Comparison of ENCODE assay signal across 12 cellular contexts in the genomic region with DNA sequence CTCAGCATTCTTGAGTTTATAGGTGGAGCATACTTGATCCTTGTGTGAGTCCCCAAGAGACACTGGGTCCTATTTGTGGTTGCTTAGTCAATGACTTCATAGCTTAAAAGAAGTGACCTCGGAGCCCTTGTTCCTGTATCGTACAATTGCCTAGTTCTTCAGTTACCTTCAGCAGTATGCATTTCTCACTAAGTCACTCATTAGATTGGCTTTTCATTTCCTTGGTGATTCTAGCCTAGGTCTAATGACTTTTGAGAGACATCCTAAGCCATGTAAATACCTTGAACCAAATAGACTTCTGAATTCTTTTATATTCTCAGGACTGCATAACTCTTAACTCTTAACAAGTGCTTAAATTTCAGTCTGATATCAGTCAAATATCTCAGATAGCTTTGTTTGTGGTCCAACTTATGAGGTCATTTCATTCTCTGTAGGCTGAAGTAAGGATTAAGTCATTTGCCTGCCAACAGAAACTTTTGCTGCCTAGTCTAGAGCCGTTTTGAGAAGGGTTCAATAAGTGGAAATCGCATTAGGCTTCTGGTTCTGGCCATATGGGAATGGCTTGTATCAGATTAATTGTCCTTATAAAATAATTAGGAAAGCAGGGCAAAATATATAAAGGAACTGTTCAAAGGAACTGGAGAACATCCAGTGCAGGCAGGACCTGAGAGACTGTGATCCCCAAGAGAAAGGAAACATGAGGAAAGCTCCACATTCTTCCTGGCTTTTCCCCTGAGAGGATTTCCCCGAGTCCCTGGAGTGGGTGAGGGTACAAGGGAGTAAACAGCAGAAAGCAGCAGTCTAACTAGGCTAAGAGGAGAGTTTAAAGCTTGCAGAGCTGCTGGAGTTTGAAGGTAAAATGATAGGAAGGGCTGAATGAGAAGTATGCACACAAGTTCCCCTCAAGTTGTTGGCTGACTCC. TPM values are rescaled to one million over a fixed set of nuclear protein-coding genes. Genes with fewer than 3 reads are reported as not detected.
A peak's percentile ranks its signal among the peaks of the same experiment; 100 is the strongest.
DNase-seq lines count a peak whose midpoint lies in the region; ATAC-seq and TF ChIP-seq lines count a peak whose summit lies in the region.
"Had no signal": no experiment of that assay in that cellular context is flagged by ENCODE, and none has a peak within 500 bp of the region (broad histone marks: within the 10 kb centered on the region; RNA-seq: fewer than 3 reads in every experiment).

No MANE protein-coding gene starts in this region.

- H3K27me3 ChIP-seq in mammary epithelial cell (ENCODE audit: insufficient read depth, low read length): no peaks in the 10 kb centered on the region
- H3K27me3 ChIP-seq in breast epithelium: no peaks in the 10 kb centered on the region
- no peaks in the 10 kb centered on the region for H3K27me3 ChIP-seq in adipocyte (replicated peaks; ENCODE audit: control insufficient read depth, insufficient read depth, low read length)
- H3K27me3 ChIP-seq: suprapubic skin had no signal

- H3K9ac ChIP-seq in mammary epithelial cell (ENCODE audit: insufficient read depth, low read length): no peak overlapping the region
- no peak overlapping the region for H3K9ac ChIP-seq in adipocyte (ENCODE audit: low read length)

- no peak for TF ChIP-seq CTCF in mammary epithelial cell (conservative IDR thresholded peaks at IDR 0.05 in 1 of 2, IDR thresholded peaks at IDR 0.05 in 1 of 2; ENCODE audit: extremely low read depth in 1 of 2, insufficient read depth in 1 of 2, low read depth in 1 of 2, low read length in 2 of 2)
- TF ChIP-seq CTCF in breast epithelium (IDR thresholded peaks at IDR 0.05): no peak

- no peaks in the 10 kb centered on the region for H3K9me3 ChIP-seq in mammary epithelial cell (replicated peaks; ENCODE audit: insufficient read depth, low read length)
- no peaks in the 10 kb centered on the region for H3K9me3 ChIP-seq in breast epithelium
- H3K9me3 ChIP-seq in adipocyte (ENCODE audit: control insufficient read depth, low read length): no peaks in the 10 kb centered on the region
- H3K9me3 ChIP-seq: suprapubic skin had no signal

- no peaks in the 10 kb centered on the region for H4K20me1 ChIP-seq in mammary epithelial cell (ENCODE audit: insufficient read depth, low read length)

- no peak overlapping the region for H3K27ac Mint-ChIP-seq in activated T-helper 17 cell treated with anti-CD3 and anti-CD28 coated beads, Interleukin-2, amount 50 U/mL, for 72 hours
- H3K27ac Mint-ChIP-seq: activated naive CD8-positive, alpha-beta T cell treated with anti-CD3 and anti-CD28 coated beads for 36 hours; memory B cell had no signal

- TF ChIP-seq POLR2A in breast epithelium (IDR thresholded peaks at IDR 0.05): no peak

- no peak overlapping the region for H3K27ac ChIP-seq in mammary epithelial cell (ENCODE audit: insufficient read depth, low read depth, low read length)
- no peak overlapping the region for H3K27ac ChIP-seq in breast epithelium
- H3K27ac ChIP-seq: suprapubic skin had no signal

- no peaks in the 10 kb centered on the region for H3K27me3 Mint-ChIP-seq in activated T-helper 17 cell treated with anti-CD3 and anti-CD28 coated beads, Interleukin-2, amount 50 U/mL, for 72 hours
- H3K27me3 Mint-ChIP-seq: activated naive CD8-positive, alpha-beta T cell treated with anti-CD3 and anti-CD28 coated beads for 36 hours had no signal

- ATAC-seq in activated T-helper 17 cell treated with anti-CD3 and anti-CD28 coated beads, Interleukin-2, amount 50 U/mL, for 72 hours (replicated peaks): no peak
- no peak for ATAC-seq in HG03439 (IDR thresholded peaks at IDR 0.05; ENCODE audit: unreplicated experiment)

- intact Hi-C loops in mammary epithelial cell (cut with micrococcal nuclease) (loop anchor here (10.0 kb wide), 3 partner anchors 315 to 855 kb away; partner anchors contain the start of gene FJX1), breast epithelium (cut with DNase I; ENCODE audit: low total_unique reads) (no loop called here)

- H3K4me1 Mint-ChIP-seq in activated T-helper 17 cell treated with anti-CD3 and anti-CD28 coated beads, Interleukin-2, amount 50 U/mL, for 72 hours: no peaks in the 10 kb centered on the region
- H3K4me1 Mint-ChIP-seq: memory B cell had no signal

- H3K36me3 Mint-ChIP-seq in activated T-helper 17 cell treated with anti-CD3 and anti-CD28 coated beads, Interleukin-2, amount 50 U/mL, for 72 hours (ENCODE audit: low read depth): no peaks in the 10 kb centered on the region
- H3K36me3 Mint-ChIP-seq: activated naive CD8-positive, alpha-beta T cell treated with anti-CD3 and anti-CD28 coated beads for 36 hours had no signal

- dilution Hi-C loops in mammary epithelial cell (cut with HindIII; ENCODE audit: low sequenced_read_pairs): loop anchor here (5.0 kb wide), 2 partner anchors 33 to 88 kb away; no protein-coding TSS in a partner anchor

- in situ Hi-C loops in mammary epithelial cell (cut with MboI; ENCODE audit: low sequenced_read_pairs in 2 of 2): loop anchor here (10.0 kb wide), 2 partner anchors 165 to 175 kb away; partner anchors contain the start of gene PRR5L (in 1 of the 2)

- WGBS in mammary epithelial cell (ENCODE audit: low coverage, missing lambda C conversion rate): 90% methylated on average over 5 of the region's 5 CpGs

- H2AFZ ChIP-seq in mammary epithelial cell (ENCODE audit: low read depth, low read length): no peak overlapping the region

- DNase-seq in mammary epithelial cell (peak; percentile 12), breast epithelium (ENCODE audit: low spot score in 2 of 2) (no peak), adipocyte (ENCODE audit: low read depth) (peak; percentile 49), kidney glomerular epithelial cell (lab: John Stamatoyannopoulos, UW) (peak; percentile 77), NCI-H2196 treated with DMSO at 0.1 percent for 48 hours (lab: John Stamatoyannopoulos, UW; ENCODE audit: unreplicated experiment) (no peak), HUDEP-2 (lab: John Stamatoyannopoulos, UW; ENCODE audit: unreplicated experiment in 76 of 76) (no peak)
- DNase-seq: activated naive CD8-positive, alpha-beta T cell treated with anti-CD3 and anti-CD28 coated beads for 36 hours; NCI-H2029 had no signal

- CTCF ChIA-PET in mammary epithelial cell (lab: Charles Lee; ENCODE audit: low non-redundant PET): no interaction called here

- BruUV-seq in mammary epithelial cell (replicated peaks; lab: Mats Ljungman, UMichigan): no TSS peak

- H3K4me2 ChIP-seq in mammary epithelial cell (ENCODE audit: insufficient read depth, low read depth, low read length): no peak overlapping the region

- no peaks in the 10 kb centered on the region for H3K79me2 ChIP-seq in mammary epithelial cell (ENCODE audit: insufficient read depth, low read length)

- H3K4me1 ChIP-seq in mammary epithelial cell (ENCODE audit: insufficient read depth, low read length): peaks cover 9% of the 10 kb centered on the region
- H3K4me1 ChIP-seq in breast epithelium: no peaks in the 10 kb centered on the region
- peaks cover 14% of the 10 kb centered on the region for H3K4me1 ChIP-seq in adipocyte (ENCODE audit: control insufficient read depth, insufficient read depth, low read length)

- no peaks in the 10 kb centered on the region for H3K9me3 Mint-ChIP-seq in activated T-helper 17 cell treated with anti-CD3 and anti-CD28 coated beads, Interleukin-2, amount 50 U/mL, for 72 hours
- H3K9me3 Mint-ChIP-seq: activated naive CD8-positive, alpha-beta T cell treated with anti-CD3 and anti-CD28 coated beads for 36 hours; memory B cell had no signal

- no peak overlapping the region for H3K4me3 ChIP-seq in mammary epithelial cell (replicated peaks in 1 of 3; ENCODE audit: insufficient read depth in 1 of 3, low read depth in 2 of 3, low read length in 3 of 3)
- H3K4me3 ChIP-seq in breast epithelium: no peak overlapping the region
- H3K4me3 ChIP-seq in adipocyte (ENCODE audit: low read length): no peak overlapping the region
- H3K4me3 ChIP-seq: suprapubic skin had no signal

- no peak overlapping the region for H3K4me3 Mint-ChIP-seq in activated T-helper 17 cell treated with anti-CD3 and anti-CD28 coated beads, Interleukin-2, amount 50 U/mL, for 72 hours
- H3K4me3 Mint-ChIP-seq: activated naive CD8-positive, alpha-beta T cell treated with anti-CD3 and anti-CD28 coated beads for 36 hours; memory B cell had no signal

- H3K36me3 ChIP-seq in mammary epithelial cell (ENCODE audit: insufficient read depth, low read length) (no peaks in the 10 kb centered on the region), breast epithelium (no peaks in the 10 kb centered on the region), adipocyte (ENCODE audit: control insufficient read depth, insufficient read depth, low read length, severe bottlenecking) (no peaks in the 10 kb centered on the region)
- H3K36me3 ChIP-seq: suprapubic skin had no signal

RNA-seq across cellular contexts. Expression of gene TRAF6, which starts 39.9 kb away (rescaled TPM):
- total RNA-seq in mammary epithelial cell: 10 to 100 TPM; 11.2 to 21.0 TPM
- polyA plus RNA-seq in mammary epithelial cell: 6.5 TPM
- 10.4 TPM for polyA minus RNA-seq in mammary epithelial cell
- total RNA-seq in breast epithelium: 10 to 100 TPM; 11.5 to 19.9 (median 16.8) TPM
- total RNA-seq in activated T-helper 17 cell treated with anti-CD3 and anti-CD28 coated beads, Interleukin-2, amount 50 U/mL, for 72 hours: 10 to 100 TPM in 1 of 2 donors, 1 to 10 TPM in 1; 8.7 to 10.7 TPM

Comparison
In these comparisons a context has a peak if more than half of its experiments do, and no peak if none do; other contexts are left out.
1. DNase-seq: peak in mammary epithelial cell (single experiment), adipocyte (single experiment) and kidney glomerular epithelial cell (single experiment); none in breast epithelium (0 of 2), NCI-H2196 treated with DMSO at 0.1 percent for 48 hours (single experiment) and HUDEP-2 (0 of 76).